12 cellular contexts compared by ENCODE assay signal in the genomic region with DNA sequence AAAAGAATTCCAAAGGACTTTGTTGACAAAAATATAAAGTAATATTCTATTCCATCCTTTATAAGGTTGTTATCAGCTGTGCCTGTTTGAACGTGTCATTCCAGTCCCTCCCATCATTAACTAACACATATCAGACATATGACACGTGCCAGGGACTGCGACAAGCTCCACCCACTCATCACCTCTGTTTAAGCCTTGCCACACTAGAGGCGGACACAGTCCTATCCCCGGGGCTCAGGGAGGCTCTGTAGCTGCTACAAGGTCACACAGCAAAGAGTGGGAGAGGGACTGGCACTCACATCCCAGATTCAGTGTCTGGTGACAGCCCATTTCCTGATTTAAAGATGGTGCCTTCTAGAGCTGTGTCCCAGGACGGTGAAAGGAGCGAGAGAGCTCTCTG. TPM values are rescaled to one million over a fixed set of nuclear protein-coding genes. Genes with fewer than 3 reads are reported as not detected.
DNase-seq lines count a peak whose midpoint lies in the region; ATAC-seq and TF ChIP-seq lines count a peak whose summit lies in the region.
"Had no signal": no experiment of that assay in that cellular context is flagged by ENCODE, and none has a peak within 500 bp of the region (broad histone marks: within the 10 kb centered on the region; RNA-seq: fewer than 3 reads in every experiment).

No MANE protein-coding gene starts in this region.

- H3K27me3 Mint-ChIP-seq in activated CD4-positive, alpha-beta T cell treated with anti-CD3 and anti-CD28 coated beads, Interleukin-2, amount 10 ng/mL, durations not matched to agents 24 days and 14 days: peaks cover 10% of the 10 kb centered on the region

- intact Hi-C loops in testis (cut with DNase I; ENCODE audit: low total_unique reads): no loop called here
- intact Hi-C loops in activated CD4-positive, alpha-beta T cell treated with anti-CD3 and anti-CD28 coated beads, Interleukin-2, amount 10 ng/mL, durations not matched to agents 24 days and 14 days (cut with micrococcal nuclease): no loop called here

- no peaks in the 10 kb centered on the region for H3K36me3 ChIP-seq in SJSA1
- H3K36me3 ChIP-seq in right atrium auricular region: no peaks in the 10 kb centered on the region
- no peaks in the 10 kb centered on the region for H3K36me3 ChIP-seq in skeletal muscle satellite cell (ENCODE audit: insufficient read depth, low read length)
- H3K36me3 ChIP-seq in testis (ENCODE audit: low read depth, missing control alignments): no peaks in the 10 kb centered on the region

- peak overlapping the region; percentile 30 for H3K4me2 ChIP-seq in skeletal muscle satellite cell (ENCODE audit: low read length)

- no peak overlapping the region for H3K4me3 ChIP-seq in SJSA1
- H3K4me3 ChIP-seq in right atrium auricular region: no peak overlapping the region
- H3K4me3 ChIP-seq in skeletal muscle satellite cell (ENCODE audit: low read length): no peak overlapping the region
- H3K4me3 ChIP-seq in testis: no peak overlapping the region

- DNase-seq in DMS53 treated with DMSO at 0.1 percent for 48 hours (lab: John Stamatoyannopoulos, UW; ENCODE audit: unreplicated experiment) (peak; percentile 37), SJSA1 (ENCODE audit: low read depth in 1 of 2, low spot score in 2 of 2) (no peak), right atrium auricular region (ENCODE audit: low spot score) (no peak), testis (no peak)
- no peak for DNase-seq in activated CD4-positive, alpha-beta T cell treated with anti-CD3 and anti-CD28 coated beads, Interleukin-2, amount 10 ng/mL, durations not matched to agents 24 days and 14 days
- no peak for DNase-seq in activated CD8-positive, alpha-beta memory T cell treated with anti-CD3 and anti-CD28 coated beads for 24 hours
- DNase-seq: activated naive CD4-positive, alpha-beta T cell treated with anti-CD3 and anti-CD28 coated beads, Interleukin-2, amount 50 U/mL, for 16 hours; cerebellar nuclear complex; NCI-H1105 treated with DMSO at 0.1 percent for 48 hours had no signal

- 0 out of 2 replicates have a peak, but pooled peaks cover 2% of the 10 kb centered on the region for H3K9me3 ChIP-seq in SJSA1 (replicated peaks)
- H3K9me3 ChIP-seq in right atrium auricular region: no peaks in the 10 kb centered on the region
- H3K9me3 ChIP-seq in skeletal muscle satellite cell (replicated peaks; ENCODE audit: low read length): no peaks in the 10 kb centered on the region
- no peaks in the 10 kb centered on the region for H3K9me3 ChIP-seq in testis

- TF ChIP-seq POLR2A in testis (IDR thresholded peaks at IDR 0.05): no peak

- H3K27me3 ChIP-seq in SJSA1 (replicated peaks) (no peaks in the 10 kb centered on the region), right atrium auricular region (no peaks in the 10 kb centered on the region), skeletal muscle satellite cell (ENCODE audit: control insufficient read depth, insufficient read depth, low read length) (no peaks in the 10 kb centered on the region), testis (no peaks in the 10 kb centered on the region)

- H3K4me1 Mint-ChIP-seq in activated CD4-positive, alpha-beta T cell treated with anti-CD3 and anti-CD28 coated beads, Interleukin-2, amount 10 ng/mL, durations not matched to agents 24 days and 14 days: peaks cover 2% of the 10 kb centered on the region

- TF ChIP-seq CTCF in right atrium auricular region (IDR thresholded peaks at IDR 0.05) (no peak), testis (IDR thresholded peaks at IDR 0.05) (no peak)

- no peaks in the 10 kb centered on the region for H3K36me3 Mint-ChIP-seq in activated CD4-positive, alpha-beta T cell treated with anti-CD3 and anti-CD28 coated beads, Interleukin-2, amount 10 ng/mL, durations not matched to agents 24 days and 14 days (ENCODE audit: low read depth)

- no peak overlapping the region for H3K27ac Mint-ChIP-seq in activated CD4-positive, alpha-beta T cell treated with anti-CD3 and anti-CD28 coated beads, Interleukin-2, amount 10 ng/mL, durations not matched to agents 24 days and 14 days

- no peak for ATAC-seq in HG03175 (IDR thresholded peaks at IDR 0.05; ENCODE audit: unreplicated experiment)

- no peak overlapping the region for H3K4me3 Mint-ChIP-seq in activated CD4-positive, alpha-beta T cell treated with anti-CD3 and anti-CD28 coated beads, Interleukin-2, amount 10 ng/mL, durations not matched to agents 24 days and 14 days

- 73 to 76% methylated on average over 7 of the region's 7 CpGs for WGBS in testis, 2 donors

- H3K27ac ChIP-seq in SJSA1: peak overlapping the region; percentile 49; the same call in 1 of the 2 replicates
- peak overlapping the region; percentile 89 to 98 for H3K27ac ChIP-seq in right atrium auricular region
- H3K27ac ChIP-seq in testis: no peak overlapping the region
- H3K27ac ChIP-seq: parathyroid adenoma had no signal

- H3K9ac ChIP-seq in skeletal muscle satellite cell (ENCODE audit: low read depth, low read length): peak overlapping the region; percentile 51
- H3K9ac ChIP-seq: parathyroid adenoma had no signal

- H3K4me1 ChIP-seq in SJSA1 (replicated peaks): peaks cover 59% of the 10 kb centered on the region
- H3K4me1 ChIP-seq in right atrium auricular region: peaks cover 0 to 79% of the 10 kb centered on the region in 2 donors
- H3K4me1 ChIP-seq in skeletal muscle satellite cell (ENCODE audit: control insufficient read depth, insufficient read depth, low read length): peaks cover 65% of the 10 kb centered on the region
- peaks cover 15% of the 10 kb centered on the region for H3K4me1 ChIP-seq in testis

- no peaks in the 10 kb centered on the region for H3K9me3 Mint-ChIP-seq in activated CD4-positive, alpha-beta T cell treated with anti-CD3 and anti-CD28 coated beads, Interleukin-2, amount 10 ng/mL, durations not matched to agents 24 days and 14 days

RNA-seq across cellular contexts. Expression of gene TBC1D8, which starts 30.0 kb away (rescaled TPM):
- total RNA-seq in SJSA1 (2014; rRNA removed; shearing (Covaris generic)): 18.2 and 18.6 TPM in 2 replicates
- total RNA-seq in right atrium auricular region (10 to 100 TPM; 42.3 to 50.3 TPM), testis (100 to 1,000 TPM in 1 of 2 donors, 10 to 100 TPM in 1; 90.1 to 125 TPM)
- total RNA-seq in skeletal muscle satellite cell (2012; rRNA removed): 27.9 and 28.2 TPM in 2 replicates
- polyA plus RNA-seq in testis (ENCODE audit: insufficient read depth, low read depth, low replicate concordance): 62.2 TPM
- 1.3 and 1.4 TPM in 2 replicates for total RNA-seq in activated CD4-positive, alpha-beta T cell treated with anti-CD3 and anti-CD28 coated beads, Interleukin-2, amount 10 ng/mL, durations not matched to agents 24 days and 14 days

Comparison
In these comparisons a context has a peak if more than half of its experiments do, and no peak if none do; other contexts are left out.
1. H3K27ac ChIP-seq: peak in SJSA1 (single experiment) and right atrium auricular region (2 of 2); none in testis (0 of 2).